Comparison of ENCODE assay signal across 12 cellular contexts in the genomic region with DNA sequence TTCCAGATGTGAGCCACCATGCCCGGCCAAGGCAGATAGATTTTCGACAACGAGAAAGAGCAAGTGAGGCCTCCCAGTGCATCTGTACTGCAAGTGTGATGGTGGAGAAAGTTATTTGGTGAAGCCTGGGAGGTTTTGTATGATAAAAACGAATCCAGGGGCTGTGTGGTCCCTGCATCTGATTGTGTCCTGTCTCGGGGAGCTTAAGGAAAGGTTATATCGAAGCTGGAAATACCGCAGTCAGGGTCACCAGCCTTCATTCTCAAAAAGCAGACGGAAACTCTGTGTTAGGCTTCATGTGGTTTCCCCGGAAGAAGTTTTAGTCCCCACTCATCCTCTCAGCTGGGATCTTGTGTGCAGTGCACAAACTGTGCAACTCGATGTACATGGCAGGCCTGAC. TPM values are rescaled to one million over a fixed set of nuclear protein-coding genes. Genes with fewer than 3 reads are reported as not detected.
"Had no signal": no experiment of that assay in that cellular context is flagged by ENCODE, and none has a peak within 500 bp of the region (broad histone marks: within the 10 kb centered on the region; RNA-seq: fewer than 3 reads in every experiment).

No MANE protein-coding gene starts in this region.

- H3K4me1 ChIP-seq: HAP-1 had no signal

- H3K4me3 ChIP-seq: GM23248, GM23338, HAP-1 had no signal

- H3K27ac ChIP-seq: GM23248 had no signal

- H3K4me2 ChIP-seq: GM23338 had no signal

- ATAC-seq: GM23338, HCT116 had no signal

- FAIRE-seq: H1, H54 had no signal

- H2AFZ ChIP-seq: GM23248, GM23338 had no signal

- H3K9ac ChIP-seq: GM23248 had no signal

- DNase-seq: GM23248, GOT3, H7, H9, HCEC 1CT, HFFc6 had no signal

- H3K36me3 ChIP-seq: HAP-1 had no signal

- H3K9me3 ChIP-seq: HAP-1 had no signal

RNA-seq across cellular contexts. Expression of a gene that starts 3.4 kb away (rescaled TPM):
- total RNA-seq: GM23248, GM23338, H1, H4, H7, H9, HFFc6 had no signal
- polyA plus RNA-seq: GM23248, GM23338, H1 had no signal
